15 cellular contexts compared by ENCODE assay signal in genomic region chr5:34480810-34481528, GRCh38.
"Had no signal": no experiment of that assay in that cellular context is flagged by ENCODE, and none has a peak within 500 bp of the region (broad histone marks: within the 10 kb centered on the region; RNA-seq: fewer than 3 reads in every experiment).

No MANE protein-coding gene starts in this region.

- ATAC-seq: effector memory CD8-positive, alpha-beta T cell; gastrocnemius medialis; left lobe of liver; naive thymus-derived CD4-positive, alpha-beta T cell; sciatic nerve had no signal

- H3K27ac Mint-ChIP-seq: dendritic cell treated with granulocyte-macrophage colony-stimulating factor and Interleukin-4, amounts not matched to agents 40 ng/mL and 50 ng/mL, for 4 days; effector memory CD8-positive, alpha-beta T cell; naive thymus-derived CD4-positive, alpha-beta T cell; nephron progenitor cell; stimulated activated naive CD8-positive, alpha-beta T cell treated with anti-CD3 and anti-CD28 coated beads, Interleukin-15, Interleukin-2, amounts not matched to agents 100 ng/mL and 50 ng/mL, for 24 hours had no signal

- H3K4me3 Mint-ChIP-seq: dendritic cell treated with granulocyte-macrophage colony-stimulating factor and Interleukin-4, amounts not matched to agents 40 ng/mL and 50 ng/mL, for 4 days; effector memory CD8-positive, alpha-beta T cell; naive thymus-derived CD4-positive, alpha-beta T cell; nephron progenitor cell; stimulated activated naive CD8-positive, alpha-beta T cell treated with anti-CD3 and anti-CD28 coated beads, Interleukin-15, Interleukin-2, amounts not matched to agents 100 ng/mL and 50 ng/mL, for 24 hours had no signal

- DNase-seq: effector memory CD8-positive, alpha-beta T cell; gastrocnemius medialis; heart right ventricle; hypothalamus; islet precursor cell; mammary epithelial cell; naive thymus-derived CD4-positive, alpha-beta T cell; nephron progenitor cell; spleen; tibial artery; upper lobe of right lung had no signal

- H3K36me3 Mint-ChIP-seq: naive thymus-derived CD4-positive, alpha-beta T cell had no signal

- H3K9me3 Mint-ChIP-seq: dendritic cell treated with granulocyte-macrophage colony-stimulating factor and Interleukin-4, amounts not matched to agents 40 ng/mL and 50 ng/mL, for 4 days; effector memory CD8-positive, alpha-beta T cell; naive thymus-derived CD4-positive, alpha-beta T cell; stimulated activated naive CD8-positive, alpha-beta T cell treated with anti-CD3 and anti-CD28 coated beads, Interleukin-15, Interleukin-2, amounts not matched to agents 100 ng/mL and 50 ng/mL, for 24 hours had no signal
